ENCODE assay signal across 9 cellular contexts in the genomic region with DNA sequence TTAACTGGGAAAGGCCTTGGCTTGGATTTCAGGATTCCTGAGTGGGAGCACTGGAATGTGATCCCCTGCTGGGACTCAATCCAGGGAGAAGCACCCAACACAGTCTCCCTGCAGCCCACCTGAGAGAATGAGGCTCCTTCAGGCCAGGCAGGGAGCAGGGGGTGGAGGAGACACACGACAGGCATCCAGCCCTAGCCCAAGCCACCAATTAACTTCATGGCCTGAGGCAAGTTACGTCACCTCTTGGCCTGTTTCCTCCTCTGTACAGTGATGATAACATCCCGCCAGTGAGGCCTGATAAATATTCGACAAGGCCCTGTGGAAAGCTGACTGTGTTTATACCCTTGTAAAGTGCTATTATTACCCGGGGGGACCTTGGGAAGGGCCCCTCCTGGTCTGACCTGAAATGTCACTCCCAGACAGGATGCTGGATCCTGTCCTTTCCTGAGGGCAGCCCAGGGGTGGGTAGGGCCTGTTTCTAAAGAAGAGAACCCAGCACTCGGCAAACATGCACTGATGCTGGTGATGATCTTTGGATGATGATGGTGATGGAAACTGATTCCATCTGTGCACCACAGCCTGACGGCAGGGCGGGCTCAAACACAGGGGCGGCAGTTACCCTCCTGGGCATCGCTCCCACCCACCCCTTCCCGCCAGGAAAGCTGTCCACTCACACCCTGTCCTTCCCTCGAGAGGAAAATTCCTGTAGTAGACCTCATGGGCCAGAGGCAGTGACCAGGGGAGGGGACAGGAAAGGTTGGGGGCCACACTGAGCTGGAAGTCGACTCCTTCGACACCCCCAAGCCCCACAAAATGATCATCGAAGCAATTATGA. TPM values are rescaled to one million over a fixed set of nuclear protein-coding genes. Genes with fewer than 3 reads are reported as not detected.
DNase-seq lines count a peak whose midpoint lies in the region; ATAC-seq, FAIRE-seq and TF ChIP-seq lines count a peak whose summit lies in the region.
"Had no signal": no experiment of that assay in that cellular context is flagged by ENCODE, and none has a peak within 500 bp of the region (broad histone marks: within the 10 kb centered on the region; RNA-seq: fewer than 3 reads in every experiment).

No MANE protein-coding gene starts in this region.

- no peak for FAIRE-seq in H1 (lab: Jason Lieb, UNC)
- FAIRE-seq: colon had no signal

- no peak overlapping the region for H2AK5ac ChIP-seq in H1 (ENCODE audit: low read depth, low read length)

- H3K4me1 ChIP-seq in H1 (replicated peaks in 1 of 4; ENCODE audit: control insufficient read depth in 3 of 4, insufficient read depth in 4 of 4, low read length in 3 of 4) (no peaks in the 10 kb centered on the region; a peak in 1 of 7 replicates), mucosa of stomach (ENCODE audit: control insufficient read depth, insufficient read depth, low read length) (peaks cover 35% of the 10 kb centered on the region)
- H3K4me1 ChIP-seq in CD8-positive, alpha-beta T cell (ENCODE audit: insufficient read depth, low read length) = no peaks in the 10 kb centered on the region

- H3K79me1 ChIP-seq in H1 (ENCODE audit: low read depth, low read length) = no peaks in the 10 kb centered on the region

- H3K14ac ChIP-seq in H1 (ENCODE audit: insufficient read length) = no peak overlapping the region

- H2BK120ac ChIP-seq in H1 (replicated peaks; ENCODE audit: low read depth, low read length) = no peak overlapping the region

- peaks cover 2% of the 10 kb centered on the region for H3K27me3 Mint-ChIP-seq in CD8-positive, alpha-beta T cell (ENCODE audit: low read depth)

- ATAC-seq in CD8-positive, alpha-beta T cell = no peak
- ATAC-seq in HG02885 (IDR thresholded peaks at IDR 0.05; ENCODE audit: poor library complexity, unreplicated experiment) = no peak

- no peak overlapping the region; the same call in 1 of the 2 replicates for H3K27ac ChIP-seq in H1 (ENCODE audit: low read depth, low read length)
- no peak overlapping the region for H3K27ac ChIP-seq in CD8-positive, alpha-beta T cell (ENCODE audit: low read depth, low read length)

- 90% methylated on average over 15 of the region's 15 CpGs; no CpG with 5 or more reads in 1 of the 2 experiments for WGBS in H1 (ENCODE audit: extremely low coverage in 1 of 2, insufficient coverage in 1 of 2, insufficient read length in 1 of 2, insufficient replicate concordance in 2 of 2, low coverage in 1 of 2, low lambda C conversion rate in 2 of 2, missing lambda C conversion rate in 1 of 2), 2 experiments

- intact Hi-C loops in CD8-positive, alpha-beta T cell (cut with DNase I, micrococcal nuclease) = no loop called here

- peak; percentile 62 for DNase-seq in COLO829 (ENCODE audit: low spot score)
- peak; percentile 92 for DNase-seq in NCI-H146 (lab: John Stamatoyannopoulos, UW)
- DNase-seq in H1 (ENCODE audit: low read depth in 1 of 2, low spot score in 2 of 2) = no peak
- no peak for DNase-seq in CD8-positive, alpha-beta T cell
- DNase-seq in OCI-M2 (lab: John Stamatoyannopoulos, UW; ENCODE audit: unreplicated experiment) = no peak
- DNase-seq in activated CD4-positive, alpha-beta T cell treated with anti-CD3 and anti-CD28 coated beads, Interleukin-2, amount 50 U/mL, for 48 hours = no peak

- no peak overlapping the region for H4K91ac ChIP-seq in H1 (replicated peaks; ENCODE audit: insufficient read length, low read length)

- H3K4ac ChIP-seq in H1 (replicated peaks; ENCODE audit: insufficient read length, low read depth, low read length) = no peak overlapping the region

- TF ChIP-seq RAD21 in H1 (IDR thresholded peaks at IDR 0.05 in 1 of 2, conservative IDR thresholded peaks at IDR 0.05 in 1 of 2; ENCODE audit: low read depth in 2 of 2, low read length in 2 of 2) = no peak

- H3K4me1 Mint-ChIP-seq in CD8-positive, alpha-beta T cell (ENCODE audit: low read depth) = peaks cover 2% of the 10 kb centered on the region

- no peak overlapping the region for H2BK15ac ChIP-seq in H1 (ENCODE audit: low read length)

- no peak for TF ChIP-seq EP300 in H1 (IDR thresholded peaks at IDR 0.05; ENCODE audit: borderline replicate concordance in 1 of 2, low read depth in 2 of 2, low read length in 2 of 2)

- 0 out of 7 replicates have a peak overlapping the region, but pooled peaks of 1 of the 4 experiments have one; percentile 21 for H3K9ac ChIP-seq in H1 (replicated peaks in 1 of 4; ENCODE audit: extremely low read depth in 1 of 4, low read depth in 3 of 4, low read length in 3 of 4)
- H3K9ac ChIP-seq in mucosa of stomach (ENCODE audit: low read length) = peak overlapping the region; percentile 38

- peaks cover 27% of the 10 kb centered on the region for H3K36me3 Mint-ChIP-seq in CD8-positive, alpha-beta T cell

- H3K79me2 ChIP-seq in H1 (ENCODE audit: control insufficient read depth in 1 of 2, insufficient read depth in 2 of 2, low read length in 2 of 2) = no peaks in the 10 kb centered on the region

- no peaks in the 10 kb centered on the region for H4K20me1 ChIP-seq in H1 (replicated peaks in 1 of 2; ENCODE audit: control insufficient read depth in 1 of 2, insufficient read depth in 2 of 2, low read length in 2 of 2)

- H2BK5ac ChIP-seq in H1 (ENCODE audit: low read depth, low read length) = no peak overlapping the region

- H3K4me2 ChIP-seq in H1 (ENCODE audit: insufficient read depth in 1 of 2, low read depth in 2 of 2, low read length in 2 of 2) = no peak overlapping the region

- no peak for TF ChIP-seq POLR2A in H1 (IDR thresholded peaks at IDR 0.05; ENCODE audit: control extremely low read depth in 1 of 2, low read depth in 2 of 2, low read length in 2 of 2)

- H4K5ac ChIP-seq in H1 (ENCODE audit: insufficient read length, low read depth, low read length) = no peak overlapping the region

- no peaks in the 10 kb centered on the region for H3K9me3 Mint-ChIP-seq in CD8-positive, alpha-beta T cell

- H3K23me2 ChIP-seq in H1 (ENCODE audit: low read depth, low read length) = no peaks in the 10 kb centered on the region

- H3K56ac ChIP-seq in H1 (replicated peaks; ENCODE audit: insufficient read length, low read depth, low read length) = no peak overlapping the region

- no peak overlapping the region for H3K23ac ChIP-seq in H1 (ENCODE audit: insufficient read length)

- TF ChIP-seq CTCF in H1 (IDR thresholded peaks at IDR 0.05; ENCODE audit: control extremely low read depth in 1 of 3, insufficient read depth in 1 of 3, low read depth in 1 of 3, low read length in 3 of 3) = no peak
- no peak for TF ChIP-seq CTCF in CD8-positive, alpha-beta T cell (IDR thresholded peaks at IDR 0.05)

- POLR2A ChIA-PET in H1 (lab: Charles Lee; ENCODE audit: partially characterized antibody) = interaction anchor here (0.9 to 1.4 kb wide), 2 partner anchors 10 to 283 kb away, joined by 3 read pairs; a partner anchor contains a TSS
- POLR2A ChIA-PET in CD8-positive, alpha-beta T cell (lab: Charles Lee) = no interaction called here

- H3K27ac Mint-ChIP-seq in CD8-positive, alpha-beta T cell = no peak overlapping the region

- H3K27me3 ChIP-seq in H1 (replicated peaks in 1 of 4; ENCODE audit: control insufficient read depth in 3 of 4, extremely low read depth in 1 of 4, insufficient read depth in 3 of 4, low read length in 3 of 4) = no peaks in the 10 kb centered on the region
- no peaks in the 10 kb centered on the region for H3K27me3 ChIP-seq in mucosa of stomach (ENCODE audit: control insufficient read depth, insufficient read depth, low read length)
- no peaks in the 10 kb centered on the region for H3K27me3 ChIP-seq in CD8-positive, alpha-beta T cell (ENCODE audit: insufficient read depth, low read length)

- CTCF ChIA-PET in H1 (lab: Charles Lee; ENCODE audit: partially characterized antibody) = interaction anchor here (1.0 to 5.2 kb wide), 7 partner anchors 8 to 93 kb away, joined by 3 to 37 read pairs (median 6); a partner anchor contains a TSS
- CTCF ChIA-PET in CD8-positive, alpha-beta T cell (lab: Charles Lee) = interaction anchor here (1.2 kb wide), 1 partner anchor 32 kb away, joined by 4 read pairs; a partner anchor contains a TSS

- no peak overlapping the region for H3K18ac ChIP-seq in H1 (ENCODE audit: extremely low read depth, low read length)

- peak overlapping the region; percentile 75; the same call in 1 of the 2 replicates for H4K8ac ChIP-seq in H1 (ENCODE audit: extremely low read depth, insufficient read depth, low read length)

- H3K9me3 ChIP-seq in H1 (ENCODE audit: insufficient read depth in 2 of 2, low read depth in 1 of 2, low read length in 1 of 2) = no peaks in the 10 kb centered on the region
- H3K9me3 ChIP-seq in mucosa of stomach (ENCODE audit: control insufficient read depth, low read length) = no peaks in the 10 kb centered on the region
- no peaks in the 10 kb centered on the region for H3K9me3 ChIP-seq in CD8-positive, alpha-beta T cell (ENCODE audit: low read length)

- no peak overlapping the region for H3K4me3 Mint-ChIP-seq in CD8-positive, alpha-beta T cell

- peaks cover 0 to 4% (median 2%) of the 10 kb centered on the region in 4 experiments; a peak in 5 of 8 replicates for H3K36me3 ChIP-seq in H1 (ENCODE audit: control insufficient read depth in 2 of 4, insufficient read depth in 4 of 4, low read length in 3 of 4)
- peaks cover 5% of the 10 kb centered on the region for H3K36me3 ChIP-seq in mucosa of stomach (ENCODE audit: control insufficient read depth, insufficient read depth, low read length)
- peaks cover 2% of the 10 kb centered on the region for H3K36me3 ChIP-seq in CD8-positive, alpha-beta T cell (ENCODE audit: insufficient read depth, low read length)

- H2AFZ ChIP-seq in H1 (ENCODE audit: low read length) = no peak overlapping the region

- H3K4me3 ChIP-seq in H1 (ENCODE audit: extremely low read depth in 1 of 4, insufficient read depth in 2 of 4, low read depth in 3 of 4, low read length in 4 of 4) (no peak overlapping the region), mucosa of stomach (ENCODE audit: low read length) (no peak overlapping the region)
- no peak overlapping the region for H3K4me3 ChIP-seq in CD8-positive, alpha-beta T cell (ENCODE audit: low read depth, low read length)

- H2BK20ac ChIP-seq in H1 (ENCODE audit: low read length) = no peak overlapping the region

- 0 out of 2 replicates have a peak overlapping the region, but pooled peaks have one; percentile 27 for H2BK12ac ChIP-seq in H1 (ENCODE audit: low read depth, low read length)

RNA-seq across cellular contexts. Expression of a gene that starts 12.4 kb away (rescaled TPM):
- total RNA-seq in H1 (2021; fragmentation: NEBNext Ultra II Directional; extraction: Animal tissue kit (Norgen Biotek cat#: 25700)) = 3.4 and 3.9 TPM in 2 replicates
- 4.4 and 8.4 TPM in 2 replicates for polyA plus RNA-seq in H1 (2011; rRNA removed)
- polyA plus RNA-seq in H1 (2011; cell fraction: cytosol; rRNA removed) = 5.4 TPM
- polyA plus RNA-seq in H1 (2011; cell fraction: nucleus; rRNA removed) = 14.9 TPM
- polyA plus RNA-seq in H1 (2012, experiment 1 of 2) = 1.3 to 4.2 TPM (median 3.1 TPM) in 4 replicates
- polyA plus RNA-seq in H1 (2012, experiment 2 of 2) = 4.2 TPM
- 2.8 TPM for polyA plus RNA-seq in H1 (2013, experiment 1 of 2)
- 2.5 TPM for polyA plus RNA-seq in H1 (2013, experiment 2 of 2)
- 1.1 and 2.8 TPM in 2 replicates for polyA minus RNA-seq in H1 (2011; rRNA and poly(A)+ RNA removed)
- 3.6 TPM for polyA minus RNA-seq in H1 (2011; cell fraction: cytosol; rRNA and poly(A)+ RNA removed)
- 3.2 TPM for polyA minus RNA-seq in H1 (2011; cell fraction: nucleus; rRNA and poly(A)+ RNA removed)
- total RNA-seq in CD8-positive, alpha-beta T cell = 1 to 10 TPM; 3.7 to 6.2 TPM

RNA-seq across cellular contexts. Expression of a gene that starts 13.3 kb away (rescaled TPM):
- total RNA-seq in H1 (2021; fragmentation: NEBNext Ultra II Directional; extraction: Animal tissue kit (Norgen Biotek cat#: 25700)) = 0.67 and 1.4 TPM in 2 replicates
- polyA plus RNA-seq in H1 (2011; rRNA removed) = 0.32 and 0.38 TPM in 2 replicates
- 0.32 TPM for polyA plus RNA-seq in H1 (2011; cell fraction: cytosol; rRNA removed)
- polyA plus RNA-seq in H1 (2011; cell fraction: nucleus; rRNA removed) = 2.4 TPM
- polyA plus RNA-seq in H1 (2012, experiment 1 of 2) = 0.41 to 1.4 TPM (median 0.87 TPM) in 4 replicates
- polyA plus RNA-seq in H1 (2012, experiment 2 of 2) = not detected
- polyA plus RNA-seq in H1 (2013, experiment 1 of 2) = 0.57 TPM
- 0.22 TPM for polyA plus RNA-seq in H1 (2013, experiment 2 of 2)
- polyA minus RNA-seq in H1 (2011; rRNA and poly(A)+ RNA removed) = not detected in 2 replicates
- polyA minus RNA-seq in H1 (2011; cell fraction: cytosol; rRNA and poly(A)+ RNA removed) = not detected
- polyA minus RNA-seq in H1 (2011; cell fraction: nucleus; rRNA and poly(A)+ RNA removed) = 2.4 TPM
- not detected for total RNA-seq in CD8-positive, alpha-beta T cell

RNA-seq across cellular contexts. Expression of a gene that starts 20.1 kb away (rescaled TPM):
- not detected in 2 replicates for total RNA-seq in H1 (2021; fragmentation: NEBNext Ultra II Directional; extraction: Animal tissue kit (Norgen Biotek cat#: 25700))
- polyA plus RNA-seq in H1 (2011; rRNA removed) = 0.09 and 0.25 TPM in 2 replicates
- polyA plus RNA-seq in H1 (2011; cell fraction: cytosol; rRNA removed) = 0.22 TPM
- polyA plus RNA-seq in H1 (2011; cell fraction: nucleus; rRNA removed) = 0.21 TPM
- 0.23 TPM in 1 of 4 replicates, not detected in the others for polyA plus RNA-seq in H1 (2012, experiment 1 of 2)
- 0.13 TPM for polyA plus RNA-seq in H1 (2012, experiment 2 of 2)
- polyA plus RNA-seq in H1 (2013, experiment 1 of 2) = 0.04 TPM
- polyA plus RNA-seq in H1 (2013, experiment 2 of 2) = 0.07 TPM
- not detected in 2 replicates for polyA minus RNA-seq in H1 (2011; rRNA and poly(A)+ RNA removed)
- not detected for polyA minus RNA-seq in H1 (2011; cell fraction: cytosol; rRNA and poly(A)+ RNA removed)
- not detected for polyA minus RNA-seq in H1 (2011; cell fraction: nucleus; rRNA and poly(A)+ RNA removed)
- total RNA-seq in CD8-positive, alpha-beta T cell = not detected

RNA-seq across cellular contexts. Expression of a gene that starts 20.2 kb away (rescaled TPM):
- 216 and 228 TPM in 2 replicates for total RNA-seq in H1 (2021; fragmentation: NEBNext Ultra II Directional; extraction: Animal tissue kit (Norgen Biotek cat#: 25700))
- polyA plus RNA-seq in H1 (2011; rRNA removed) = 457 and 560 TPM in 2 replicates
- 411 TPM for polyA plus RNA-seq in H1 (2011; cell fraction: cytosol; rRNA removed)
- 121 TPM for polyA plus RNA-seq in H1 (2011; cell fraction: nucleus; rRNA removed)
- polyA plus RNA-seq in H1 (2012, experiment 1 of 2) = 269 to 362 TPM (median 306 TPM) in 4 replicates
- 244 TPM for polyA plus RNA-seq in H1 (2012, experiment 2 of 2)
- polyA plus RNA-seq in H1 (2013, experiment 1 of 2) = 295 TPM
- 293 TPM for polyA plus RNA-seq in H1 (2013, experiment 2 of 2)
- polyA minus RNA-seq in H1 (2011; rRNA and poly(A)+ RNA removed) = 89.9 and 99.3 TPM in 2 replicates
- 36.2 TPM for polyA minus RNA-seq in H1 (2011; cell fraction: cytosol; rRNA and poly(A)+ RNA removed)
- 41.6 TPM for polyA minus RNA-seq in H1 (2011; cell fraction: nucleus; rRNA and poly(A)+ RNA removed)
- 100 to 1,000 TPM in 1 of 2 experiments, 10 to 100 TPM in 1; 94.3 to 101 TPM for total RNA-seq in CD8-positive, alpha-beta T cell

RNA-seq across cellular contexts. Expression of a gene that starts 31.9 kb away (rescaled TPM):
- 2.3 and 2.4 TPM in 2 replicates for total RNA-seq in H1 (2021; fragmentation: NEBNext Ultra II Directional; extraction: Animal tissue kit (Norgen Biotek cat#: 25700))
- 5.9 and 6.7 TPM in 2 replicates for polyA plus RNA-seq in H1 (2011; rRNA removed)
- polyA plus RNA-seq in H1 (2011; cell fraction: cytosol; rRNA removed) = 4.6 TPM
- 7.6 TPM for polyA plus RNA-seq in H1 (2011; cell fraction: nucleus; rRNA removed)
- polyA plus RNA-seq in H1 (2012, experiment 1 of 2) = 2.1 to 6.8 TPM (median 4.1 TPM) in 4 replicates
- polyA plus RNA-seq in H1 (2012, experiment 2 of 2) = 2.7 TPM
- polyA plus RNA-seq in H1 (2013, experiment 1 of 2) = 0.71 TPM
- 0.61 TPM for polyA plus RNA-seq in H1 (2013, experiment 2 of 2)
- polyA minus RNA-seq in H1 (2011; rRNA and poly(A)+ RNA removed) = 1.9 and 4.6 TPM in 2 replicates
- polyA minus RNA-seq in H1 (2011; cell fraction: cytosol; rRNA and poly(A)+ RNA removed) = 3.2 TPM
- polyA minus RNA-seq in H1 (2011; cell fraction: nucleus; rRNA and poly(A)+ RNA removed) = 2.8 TPM
- total RNA-seq in CD8-positive, alpha-beta T cell = 10 to 100 TPM; 10.2 to 12.7 TPM

Comparison
In these comparisons a context has a peak if more than half of its experiments do, and no peak if none do; other contexts are left out.
1. DNase-seq: peak in COLO829 (single experiment) and NCI-H146 (single experiment); none in H1 (0 of 2), CD8-positive, alpha-beta T cell (0 of 7), OCI-M2 (single experiment) and activated CD4-positive, alpha-beta T cell treated with anti-CD3 and anti-CD28 coated beads, Interleukin-2, amount 50 U/mL, for 48 hours (0 of 2).